Comparison of ENCODE assay signal across 25 cellular contexts in the genomic region with DNA sequence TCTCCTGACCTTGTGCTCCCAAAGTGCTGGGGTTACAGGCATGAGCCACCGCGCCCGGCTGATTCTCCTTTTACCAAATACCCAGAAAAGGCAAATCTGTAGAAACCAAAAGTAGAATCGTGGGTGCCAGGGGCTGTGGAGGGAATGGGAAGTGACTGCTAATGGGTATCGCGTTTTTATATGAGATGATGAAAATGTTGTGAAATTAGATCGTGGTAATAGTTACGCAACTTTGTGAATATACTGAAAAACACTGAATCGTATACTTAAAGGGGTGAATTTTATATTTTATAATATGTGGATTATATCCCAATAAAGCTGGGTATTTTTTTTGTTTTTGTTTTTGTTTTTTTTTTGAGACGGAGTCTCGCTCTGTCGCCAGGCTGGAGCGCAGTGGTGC. TPM values are rescaled to one million over a fixed set of nuclear protein-coding genes. Genes with fewer than 3 reads are reported as not detected.
DNase-seq lines count a peak whose midpoint lies in the region; ATAC-seq, FAIRE-seq and TF ChIP-seq lines count a peak whose summit lies in the region.
"Had no signal": no experiment of that assay in that cellular context is flagged by ENCODE, and none has a peak within 500 bp of the region (broad histone marks: within the 10 kb centered on the region; RNA-seq: fewer than 3 reads in every experiment).

No MANE protein-coding gene starts in this region.

- H3K4me3 ChIP-seq in IMR-90 (ENCODE audit: insufficient read depth, low read depth, low read length) = no peak overlapping the region
- H3K4me3 ChIP-seq in H1 (ENCODE audit: extremely low read depth in 1 of 4, insufficient read depth in 2 of 4, low read depth in 3 of 4, low read length in 4 of 4) = no peak overlapping the region
- H3K4me3 ChIP-seq: Peyer's patch, SJSA1 had no signal

- H3K4me1 ChIP-seq in IMR-90 (ENCODE audit: control insufficient read depth, insufficient read depth, low read length) = no peaks in the 10 kb centered on the region
- H3K4me1 ChIP-seq in H1 (replicated peaks in 1 of 4; ENCODE audit: control insufficient read depth in 3 of 4, insufficient read depth in 4 of 4, low read length in 3 of 4) = peaks cover 0 to 2% (median 0%) of the 10 kb centered on the region in 4 experiments; a peak in 1 of 7 replicates
- H3K4me1 ChIP-seq: Peyer's patch, SJSA1 had no signal

- POLR2A ChIA-PET in IMR-90 (lab: Charles Lee; ENCODE audit: unreplicated experiment) = no interaction called here
- POLR2A ChIA-PET in H1 (lab: Charles Lee; ENCODE audit: partially characterized antibody) = no interaction called here

- no peak overlapping the region for H2BK12ac ChIP-seq in H1 (ENCODE audit: low read depth, low read length)

- no peak overlapping the region for H2AK9ac ChIP-seq in IMR-90 (replicated peaks; ENCODE audit: low read depth, low read length, poor library complexity)

- no peak overlapping the region for H2BK5ac ChIP-seq in IMR-90 (ENCODE audit: low read depth, low read length, poor library complexity, severe bottlenecking)
- no peak overlapping the region for H2BK5ac ChIP-seq in H1 (ENCODE audit: low read depth, low read length)

- H3K27me3 ChIP-seq in IMR-90 (ENCODE audit: control insufficient read depth, insufficient read depth, low read length) (0 out of 2 replicates have a peak, but pooled peaks cover 1% of the 10 kb centered on the region), H1 (replicated peaks in 1 of 4; ENCODE audit: control insufficient read depth in 3 of 4, extremely low read depth in 1 of 4, insufficient read depth in 3 of 4, low read length in 3 of 4) (no peaks in the 10 kb centered on the region)
- H3K27me3 ChIP-seq: Peyer's patch had no signal

- H4K5ac ChIP-seq in IMR-90 (ENCODE audit: low read depth, low read length) (no peak overlapping the region), H1 (ENCODE audit: insufficient read length, low read depth, low read length) (no peak overlapping the region)

- intact Hi-C loops in IMR-90 (cut with micrococcal nuclease) = no loop called here
- intact Hi-C loops in activated CD4-positive, alpha-beta T cell treated with anti-CD3 and anti-CD28 coated beads, Interleukin-2, amount 10 ng/mL, durations not matched to agents 24 days and 14 days (cut with micrococcal nuclease) = no loop called here

- no peak for TF ChIP-seq CTCF in IMR-90 (conservative IDR thresholded peaks at IDR 0.05; ENCODE audit: low read depth, low read length)
- no peak for TF ChIP-seq CTCF in H1 (IDR thresholded peaks at IDR 0.05; ENCODE audit: control extremely low read depth in 1 of 3, insufficient read depth in 1 of 3, low read depth in 1 of 3, low read length in 3 of 3)

- no peak overlapping the region for H3K14ac ChIP-seq in IMR-90 (replicated peaks; ENCODE audit: low read depth, low read length)
- H3K14ac ChIP-seq in H1 (ENCODE audit: insufficient read length) = no peak overlapping the region

- ATAC-seq in IMR-90 (ENCODE audit: low read depth) (no peak), SK-N-SH treated with all-trans-retinoic acid at 6 μM for 48 hours (no peak)
- ATAC-seq: HCT116 had no signal

- H2BK20ac ChIP-seq in IMR-90 (ENCODE audit: low read depth, low read length) = no peak overlapping the region
- H2BK20ac ChIP-seq in H1 (ENCODE audit: low read length) = no peak overlapping the region

- H3K9me3 Mint-ChIP-seq in activated CD4-positive, alpha-beta T cell treated with anti-CD3 and anti-CD28 coated beads, Interleukin-2, amount 10 ng/mL, durations not matched to agents 24 days and 14 days = no peaks in the 10 kb centered on the region

- H2BK120ac ChIP-seq in IMR-90 (ENCODE audit: low read depth, low read length) (no peak overlapping the region), H1 (replicated peaks; ENCODE audit: low read depth, low read length) (no peak overlapping the region)

- H3K9ac ChIP-seq in IMR-90 (ENCODE audit: low read depth, low read length) (no peak overlapping the region), H1 (replicated peaks in 1 of 4; ENCODE audit: extremely low read depth in 1 of 4, low read depth in 3 of 4, low read length in 3 of 4) (no peak overlapping the region)

- H2BK15ac ChIP-seq in IMR-90 (ENCODE audit: low read depth, low read length) = no peak overlapping the region
- H2BK15ac ChIP-seq in H1 (ENCODE audit: low read length) = no peak overlapping the region

- no peaks in the 10 kb centered on the region for H3K9me1 ChIP-seq in IMR-90 (ENCODE audit: insufficient read depth, low read length)

- H4K8ac ChIP-seq in IMR-90 (ENCODE audit: low read depth in 2 of 2, low read length in 2 of 2) = no peak overlapping the region
- no peak overlapping the region for H4K8ac ChIP-seq in H1 (ENCODE audit: extremely low read depth, insufficient read depth, low read length)

- no peaks in the 10 kb centered on the region for H3K79me2 ChIP-seq in H1 (ENCODE audit: control insufficient read depth in 1 of 2, insufficient read depth in 2 of 2, low read length in 2 of 2)

- H3K18ac ChIP-seq in IMR-90 (ENCODE audit: low read depth, low read length) (no peak overlapping the region), H1 (ENCODE audit: extremely low read depth, low read length) (no peak overlapping the region)

- H3K27me3 Mint-ChIP-seq in activated CD4-positive, alpha-beta T cell treated with anti-CD3 and anti-CD28 coated beads, Interleukin-2, amount 10 ng/mL, durations not matched to agents 24 days and 14 days = peaks cover 37% of the 10 kb centered on the region

- no peak overlapping the region for H2AK5ac ChIP-seq in IMR-90 (ENCODE audit: low read depth, low read length)
- H2AK5ac ChIP-seq in H1 (ENCODE audit: low read depth, low read length) = no peak overlapping the region

- H3K79me1 ChIP-seq in IMR-90 (ENCODE audit: low read depth in 1 of 2, low read length in 2 of 2) = no peaks in the 10 kb centered on the region
- H3K79me1 ChIP-seq in H1 (ENCODE audit: low read depth, low read length) = no peaks in the 10 kb centered on the region

- no peak overlapping the region for H3K4me2 ChIP-seq in IMR-90 (ENCODE audit: low read depth, low read length)
- no peak overlapping the region for H3K4me2 ChIP-seq in H1 (ENCODE audit: insufficient read depth in 1 of 2, low read depth in 2 of 2, low read length in 2 of 2)

- H2AFZ ChIP-seq in IMR-90 (replicated peaks; ENCODE audit: low read length, poor library complexity) (no peak overlapping the region), H1 (ENCODE audit: low read length) (no peak overlapping the region)

- no peak for TF ChIP-seq EP300 in H1 (IDR thresholded peaks at IDR 0.05; ENCODE audit: borderline replicate concordance in 1 of 2, low read depth in 2 of 2, low read length in 2 of 2)

- no peak for TF ChIP-seq RAD21 in IMR-90 (IDR thresholded peaks at IDR 0.05; ENCODE audit: low read length)
- no peak for TF ChIP-seq RAD21 in H1 (IDR thresholded peaks at IDR 0.05 in 1 of 2, conservative IDR thresholded peaks at IDR 0.05 in 1 of 2; ENCODE audit: low read depth in 2 of 2, low read length in 2 of 2)

- dilution Hi-C loops in IMR-90 (cut with HindIII; ENCODE audit: low sequenced_read_pairs, unreplicated experiment) = no loop called here

- no peak for FAIRE-seq in H1 (lab: Jason Lieb, UNC)
- FAIRE-seq: HTR-8/SVneo had no signal

- no peaks in the 10 kb centered on the region for H4K20me1 ChIP-seq in IMR-90 (ENCODE audit: insufficient read depth, low read length)
- H4K20me1 ChIP-seq in H1 (replicated peaks in 1 of 2; ENCODE audit: control insufficient read depth in 1 of 2, insufficient read depth in 2 of 2, low read length in 2 of 2) = no peaks in the 10 kb centered on the region

- DNase-seq in SIG-M5 treated with dmso at 0.1 percent for 504 hours (lab: John Stamatoyannopoulos, UW; ENCODE audit: unreplicated experiment) (peak; percentile 38), SIG-M5 (lab: John Stamatoyannopoulos, UW) (no peak), IMR-90 (no peak), NOMO-1 treated with DMSO at 0.1 percent for 48 hours (lab: John Stamatoyannopoulos, UW; ENCODE audit: unreplicated experiment) (peak; percentile 85), H1 (ENCODE audit: low read depth in 1 of 2, low spot score in 2 of 2) (no peak), NCI-H2107 (lab: John Stamatoyannopoulos, UW) (no peak)
- no peak for DNase-seq in activated CD4-positive, alpha-beta T cell treated with anti-CD3 and anti-CD28 coated beads, Interleukin-2, amount 10 ng/mL, durations not matched to agents 24 days and 14 days
- DNase-seq: C1 segment of cervical spinal cord, DMS53, GDM1, GOT3, Karpas-422, NCI-H1092 treated with DMSO at 0.1 percent for 48 hours, NCI-H1694, NCI-H2081, NCI-H446, NCI-H526, Peyer's patch had no signal

- CTCF ChIA-PET in IMR-90 (lab: Yijun Ruan, JAX) = interaction anchor here (0.5 kb wide), 1 partner anchor 114 kb away, joined by 3 read pairs; no protein-coding TSS in a partner anchor
- CTCF ChIA-PET in H1 (lab: Charles Lee; ENCODE audit: partially characterized antibody) = interaction anchor here (1.6 kb wide), 1 partner anchor 49 kb away, joined by 3 read pairs; no protein-coding TSS in a partner anchor

- H3K27ac ChIP-seq in IMR-90 (ENCODE audit: insufficient read depth, low read length) (no peak overlapping the region), H1 (ENCODE audit: low read depth, low read length) (no peak overlapping the region)
- H3K27ac ChIP-seq: 22Rv1, Peyer's patch, SJSA1 had no signal

- H3K4me3 Mint-ChIP-seq in activated CD4-positive, alpha-beta T cell treated with anti-CD3 and anti-CD28 coated beads, Interleukin-2, amount 10 ng/mL, durations not matched to agents 24 days and 14 days = no peak overlapping the region
- H3K4me3 Mint-ChIP-seq: IgD-negative memory B cell had no signal

- H4K91ac ChIP-seq in IMR-90 (ENCODE audit: insufficient read depth, low read depth, low read length) = no peak overlapping the region
- H4K91ac ChIP-seq in H1 (replicated peaks; ENCODE audit: insufficient read length, low read length) = no peak overlapping the region

- 100% methylated on average over 4 of the region's 13 CpGs; no CpG with 5 or more reads in 1 of the 2 experiments for WGBS in IMR-90 (ENCODE audit: extremely low coverage in 2 of 2, insufficient read length in 1 of 2), 2 experiments
- WGBS in H1 (ENCODE audit: extremely low coverage in 1 of 2, insufficient coverage in 1 of 2, insufficient read length in 1 of 2, insufficient replicate concordance in 2 of 2, low coverage in 1 of 2, low lambda C conversion rate in 2 of 2, missing lambda C conversion rate in 1 of 2), 2 experiments = 96 to 100% methylated on average over 4 to 13 of the region's 13 CpGs

- no peak overlapping the region for H3K27ac Mint-ChIP-seq in activated CD4-positive, alpha-beta T cell treated with anti-CD3 and anti-CD28 coated beads, Interleukin-2, amount 10 ng/mL, durations not matched to agents 24 days and 14 days
- H3K27ac Mint-ChIP-seq: IgD-negative memory B cell had no signal

- in situ Hi-C loops in IMR-90 (cut with MboI; ENCODE audit: low sequenced_read_pairs) = no loop called here

- no peaks in the 10 kb centered on the region for H3K23me2 ChIP-seq in H1 (ENCODE audit: low read depth, low read length)

- H3K23ac ChIP-seq in IMR-90 (ENCODE audit: low read depth, low read length) (no peak overlapping the region), H1 (ENCODE audit: insufficient read length) (no peak overlapping the region)

- H3K4ac ChIP-seq in IMR-90 (ENCODE audit: low read depth, low read length) (no peak overlapping the region), H1 (replicated peaks; ENCODE audit: insufficient read length, low read depth, low read length) (no peak overlapping the region)

- no peaks in the 10 kb centered on the region for H3K36me3 Mint-ChIP-seq in activated CD4-positive, alpha-beta T cell treated with anti-CD3 and anti-CD28 coated beads, Interleukin-2, amount 10 ng/mL, durations not matched to agents 24 days and 14 days (ENCODE audit: low read depth)
- H3K36me3 Mint-ChIP-seq: IgD-negative memory B cell had no signal

- H3K36me3 ChIP-seq in IMR-90 (ENCODE audit: control insufficient read depth, insufficient read depth, low read length) (no peaks in the 10 kb centered on the region), H1 (ENCODE audit: control insufficient read depth in 2 of 4, insufficient read depth in 4 of 4, low read length in 3 of 4) (no peaks in the 10 kb centered on the region)
- H3K36me3 ChIP-seq: Peyer's patch, SJSA1 had no signal

- peaks cover 2% of the 10 kb centered on the region; the same call in 1 of the 2 replicates for H3K9me3 ChIP-seq in IMR-90 (ENCODE audit: control insufficient read depth, insufficient read depth, low read length)
- peaks cover 0 to 4% of the 10 kb centered on the region in 2 experiments; a peak in 2 of 4 replicates for H3K9me3 ChIP-seq in H1 (ENCODE audit: insufficient read depth in 2 of 2, low read depth in 1 of 2, low read length in 1 of 2)
- H3K9me3 ChIP-seq: SJSA1 had no signal

- no peak for TF ChIP-seq POLR2A in IMR-90 (IDR thresholded peaks at IDR 0.05; ENCODE audit: low read depth, low read length)
- no peak for TF ChIP-seq POLR2A in H1 (IDR thresholded peaks at IDR 0.05; ENCODE audit: control extremely low read depth in 1 of 2, low read depth in 2 of 2, low read length in 2 of 2)

- no peaks in the 10 kb centered on the region for H3K4me1 Mint-ChIP-seq in activated CD4-positive, alpha-beta T cell treated with anti-CD3 and anti-CD28 coated beads, Interleukin-2, amount 10 ng/mL, durations not matched to agents 24 days and 14 days
- H3K4me1 Mint-ChIP-seq: IgD-negative memory B cell had no signal

- no TSS peak for BruUV-seq in IMR-90 (replicated peaks; lab: Mats Ljungman, UMichigan)

- H3K56ac ChIP-seq in IMR-90 (ENCODE audit: extremely low read depth, insufficient read depth, low read length) = no peak overlapping the region
- H3K56ac ChIP-seq in H1 (replicated peaks; ENCODE audit: insufficient read length, low read depth, low read length) = no peak overlapping the region

RNA-seq across cellular contexts. Expression of gene CREB3L1, which starts 48.2 kb away (rescaled TPM):
- total RNA-seq in IMR-90 (2012; rRNA removed) = 8.1 and 10.0 TPM in 2 replicates
- polyA plus RNA-seq in IMR-90 (2012; rRNA removed) (76.9 and 82.3 TPM in 2 replicates), H1 (2011; rRNA removed) (4.1 and 6.5 TPM in 2 replicates)
- polyA plus RNA-seq in IMR-90 (2012; cell fraction: cytosol; rRNA removed) = 85.0 and 112 TPM in 2 replicates
- 50.1 and 52.2 TPM in 2 replicates for polyA plus RNA-seq in IMR-90 (2012; cell fraction: nucleus; rRNA removed; ENCODE audit: low replicate concordance)
- total RNA-seq in H1 (2021; fragmentation: NEBNext Ultra II Directional; extraction: Animal tissue kit (Norgen Biotek cat#: 25700)) = 12.7 and 13.7 TPM in 2 replicates
- polyA plus RNA-seq in H1 (2011; cell fraction: cytosol; rRNA removed) = 1.8 TPM
- 5.0 TPM for polyA plus RNA-seq in H1 (2011; cell fraction: nucleus; rRNA removed)
- polyA plus RNA-seq in H1 (2012, experiment 1 of 2) = 10.0 to 16.5 TPM (median 14.4 TPM) in 4 replicates
- 13.8 TPM for polyA plus RNA-seq in H1 (2012, experiment 2 of 2)
- 19.3 TPM for polyA plus RNA-seq in H1 (2013, experiment 1 of 2)
- 23.2 TPM for polyA plus RNA-seq in H1 (2013, experiment 2 of 2)
- 2.3 and 5.3 TPM in 2 replicates for polyA minus RNA-seq in H1 (2011; rRNA and poly(A)+ RNA removed)
- 8.2 TPM for polyA minus RNA-seq in H1 (2011; cell fraction: cytosol; rRNA and poly(A)+ RNA removed)
- 5.3 TPM for polyA minus RNA-seq in H1 (2011; cell fraction: nucleus; rRNA and poly(A)+ RNA removed)
- total RNA-seq in activated CD4-positive, alpha-beta T cell treated with anti-CD3 and anti-CD28 coated beads, Interleukin-2, amount 10 ng/mL, durations not matched to agents 24 days and 14 days = 0.09 and 0.17 TPM in 2 replicates
- total RNA-seq: T-helper 1 cell treated with Interleukin-12 subunit alpha and Interleukin-12 subunit beta and Interleukin-4 antibody, amounts not matched to agents 30 ng/mL and 1 ng/mL, for 36 hours had no signal
- polyA plus RNA-seq: IgD-negative memory B cell had no signal

Comparison
In these comparisons a context has a peak if more than half of its experiments do, and no peak if none do; other contexts are left out.
1. DNase-seq: peak in SIG-M5 treated with dmso at 0.1 percent for 504 hours (single experiment) and NOMO-1 treated with DMSO at 0.1 percent for 48 hours (single experiment); none in SIG-M5 (single experiment), IMR-90 (single experiment), H1 (0 of 2), NCI-H2107 (single experiment) and activated CD4-positive, alpha-beta T cell treated with anti-CD3 and anti-CD28 coated beads, Interleukin-2, amount 10 ng/mL, durations not matched to agents 24 days and 14 days (single experiment).